In the genomic region with DNA sequence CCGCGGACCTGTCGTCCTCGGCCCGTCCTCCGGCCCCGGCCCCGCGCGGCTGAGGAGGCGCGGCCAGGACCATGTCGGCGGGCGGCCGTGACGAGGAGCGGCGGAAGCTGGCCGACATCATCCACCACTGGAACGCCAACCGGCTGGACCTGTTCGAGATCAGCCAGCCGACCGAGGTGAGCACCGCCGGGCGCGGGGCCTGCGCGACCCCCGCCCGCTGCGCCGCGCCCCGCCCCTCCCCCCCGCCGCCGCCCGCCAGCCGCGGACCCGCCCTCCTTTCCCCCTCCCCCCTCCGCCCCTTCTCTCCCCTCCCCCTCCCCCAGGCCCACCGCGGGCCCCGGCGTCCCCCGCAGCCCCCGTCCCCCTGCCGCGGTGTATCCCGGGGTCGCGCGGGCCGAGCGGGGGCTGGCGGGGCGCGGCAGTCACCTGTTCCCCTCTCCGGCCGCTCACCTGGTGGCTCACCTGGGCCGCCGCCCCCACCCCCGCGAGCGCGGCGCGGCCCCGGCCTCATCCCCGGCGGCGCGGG, we compare ENCODE assay signal across 8 cellular contexts. TPM values are rescaled to one million over a fixed set of nuclear protein-coding genes. Genes with fewer than 3 reads are reported as not detected.
DNase-seq lines count a peak whose midpoint lies in the region; ATAC-seq and TF ChIP-seq lines count a peak whose summit lies in the region.

No MANE protein-coding gene starts in this region.

- intact Hi-C loops in ascending aorta (cut with DNase I): loop anchor here (5.0 kb wide), 1 partner anchor 280 kb away; no protein-coding TSS in a partner anchor

- H3K27me3 ChIP-seq in ascending aorta (no peaks in the 10 kb centered on the region), kidney epithelial cell (ENCODE audit: control insufficient read depth, insufficient read depth, low read length) (no peaks in the 10 kb centered on the region), tibial nerve (peaks cover 0 to 7% of the 10 kb centered on the region in 2 donors)

- DNase-seq in NCI-H2171 (lab: John Stamatoyannopoulos, UW) (peak; percentile 35), NCI-H2171 treated with DMSO at 0.1 percent for 48 hours (lab: John Stamatoyannopoulos, UW) (no peak), HPDE6-E6E7 (ENCODE audit: extremely low spot score) (peak; percentile 27), ascending aorta (ENCODE audit: low spot score in 2 of 2) (no peak), kidney epithelial cell (ENCODE audit: low read depth) (no peak), tibial nerve (ENCODE audit: low spot score in 2 of 2) (no peak), SIG-M5 treated with dmso at 0.1 percent for 504 hours (lab: John Stamatoyannopoulos, UW; ENCODE audit: unreplicated experiment) (no peak)

- TF ChIP-seq POLR2A in tibial nerve (IDR thresholded peaks at IDR 0.05): no peak

- TF ChIP-seq EP300 in tibial nerve (IDR thresholded peaks at IDR 0.05): no peak

- H3K27ac ChIP-seq in ascending aorta (peak overlapping the region in 1 of 2 donors; percentile 47), tibial nerve (peak overlapping the region in 2 of 4 donors; percentile 67 to 87)

- H3K36me3 ChIP-seq in ascending aorta: no peaks in the 10 kb centered on the region
- no peaks in the 10 kb centered on the region for H3K36me3 ChIP-seq in kidney epithelial cell (ENCODE audit: control insufficient read depth, insufficient read depth, low read length)
- no peaks in the 10 kb centered on the region for H3K36me3 ChIP-seq in tibial nerve

- H3K4me3 ChIP-seq in ascending aorta: peak overlapping the region; percentile 84 to 86
- H3K4me3 ChIP-seq in kidney epithelial cell (ENCODE audit: low read depth, low read length): peak overlapping the region; percentile 81
- peak overlapping the region in 3 of 4 donors; percentile 62 to 75 (median 67) for H3K4me3 ChIP-seq in tibial nerve

- 10% methylated on average over 2 of the region's 77 CpGs; no CpG with 5 or more reads in 1 of the 2 donors for WGBS in tibial nerve, 2 donors

- no peaks in the 10 kb centered on the region for H3K9me3 ChIP-seq in ascending aorta
- H3K9me3 ChIP-seq in tibial nerve: no peaks in the 10 kb centered on the region

- peak; percentile 38 for ATAC-seq in GM21529 (IDR thresholded peaks at IDR 0.05; ENCODE audit: unreplicated experiment)

- no peak for TF ChIP-seq CTCF in ascending aorta (IDR thresholded peaks at IDR 0.05)
- TF ChIP-seq CTCF in kidney epithelial cell (IDR thresholded peaks at IDR 0.05; ENCODE audit: insufficient read depth, low read length, poor library complexity, severe bottlenecking): no peak
- TF ChIP-seq CTCF in tibial nerve (IDR thresholded peaks at IDR 0.05): no peak

- H3K4me1 ChIP-seq in ascending aorta (peaks cover 9 to 12% of the 10 kb centered on the region in 2 donors), tibial nerve (peaks cover 0 to 37% (median 3%) of the 10 kb centered on the region in 4 donors)

RNA-seq across cellular contexts. Expression of a gene that starts 0.4 kb away (rescaled TPM):
- total RNA-seq in ascending aorta (102 TPM), kidney epithelial cell (112 and 119 TPM in 2 replicates), tibial nerve (100 to 1,000 TPM; 134 to 179 (median 144) TPM)

Comparison
In these comparisons a context has a peak if more than half of its experiments do, and no peak if none do; other contexts are left out.
1. DNase-seq: peak in NCI-H2171 (single experiment) and HPDE6-E6E7 (single experiment); none in NCI-H2171 treated with DMSO at 0.1 percent for 48 hours (single experiment), ascending aorta (0 of 2), kidney epithelial cell (single experiment), tibial nerve (0 of 2) and SIG-M5 treated with dmso at 0.1 percent for 504 hours (single experiment).
2. Peak in every context shown above with its lines, with median percentiles within 50 percentile points of each other: H3K4me3 ChIP-seq.